28 cellular contexts compared by ENCODE assay signal in genomic region chr11:2477254-2477653, GRCh38. TPM values are rescaled to one million over a fixed set of nuclear protein-coding genes. Genes with fewer than 3 reads are reported as not detected.
"Had no signal": no experiment of that assay in that cellular context is flagged by ENCODE, and none has a peak within 500 bp of the region (broad histone marks: within the 10 kb centered on the region; RNA-seq: fewer than 3 reads in every experiment).

No MANE protein-coding gene starts in this region.

- ATAC-seq: activated CD8-positive, alpha-beta memory T cell treated with anti-CD3 and anti-CD28 coated beads, Interleukin-2, amount 10 ng/mL, durations not matched to agents 7 days and 5 days; activated naive CD8-positive, alpha-beta T cell treated with anti-CD3 and anti-CD28 coated beads, Interleukin-2, amount 50 U/mL, for 24 hours; body of pancreas; gastrocnemius medialis; stimulated activated memory B cell treated with anti-CD40 and anti-IgM and Interleukin-4, amounts not matched to agents 10 μg/mL and 1 μg/mL and 100 μg/mL, for 72 hours had no signal

- H3K36me3 ChIP-seq: esophagus squamous epithelium, gastrocnemius medialis, sigmoid colon, upper lobe of left lung had no signal

- H3K9me3 ChIP-seq: gastrocnemius medialis, sigmoid colon had no signal

- DNase-seq: activated CD4-positive, alpha-beta memory T cell treated with anti-CD3 and anti-CD28 coated beads, Interleukin-2, amount 10 ng/mL, durations not matched to agents 7 days and 5 days; activated CD4-positive, alpha-beta T cell treated with anti-CD3 and anti-CD28 coated beads, Interleukin-2, amount 10 ng/mL, durations not matched to agents 24 days and 14 days; activated CD8-positive, alpha-beta memory T cell treated with anti-CD3 and anti-CD28 coated beads, Interleukin-2, amount 10 ng/mL, durations not matched to agents 7 days and 5 days; activated effector memory CD4-positive, alpha-beta T cell treated with anti-CD3 and anti-CD28 coated beads, Interleukin-2, amount 50 U/mL, for 16 hours; activated naive CD4-positive, alpha-beta T cell treated with anti-CD3 and anti-CD28 coated beads, Interleukin-2, amount 50 U/mL, for 16 hours; activated naive CD8-positive, alpha-beta T cell treated with anti-CD3 and anti-CD28 coated beads, Interleukin-2, amount 50 U/mL, for 24 hours; activated T-cell treated with anti-CD3 and anti-CD28 coated beads for 4 hours; anterior cingulate cortex; central memory CD4-positive, alpha-beta T cell; dorsolateral prefrontal cortex; esophagus squamous epithelium; gastrocnemius medialis; head of caudate nucleus; mesenchymal stem cell; nucleus accumbens; sigmoid colon; stimulated activated CD4-positive, alpha-beta T cell treated with anti-CD3 and anti-CD28 coated beads, Interleukin-15, amount 100 ng/mL, for 24 hours; SW 1271; T-helper 2 cell; upper lobe of left lung had no signal

- H3K27me3 ChIP-seq: body of pancreas, upper lobe of left lung had no signal

- H3K27ac ChIP-seq: body of pancreas, dorsolateral prefrontal cortex, esophagus squamous epithelium, gastrocnemius medialis, sigmoid colon, upper lobe of left lung had no signal

- FAIRE-seq: colon, islet of Langerhans had no signal

- H3K4me3 ChIP-seq: body of pancreas, dorsolateral prefrontal cortex, esophagus squamous epithelium, gastrocnemius medialis, sigmoid colon, smooth muscle cell, upper lobe of left lung had no signal

- H3K4me1 ChIP-seq: gastrocnemius medialis, sigmoid colon had no signal

RNA-seq across cellular contexts. Expression of gene KCNQ1, which starts 32.4 kb away (rescaled TPM):
- polyA plus RNA-seq: neural cell had no signal

RNA-seq across cellular contexts. Expression of gene TRPM5, which starts 32.9 kb away (rescaled TPM):
- total RNA-seq: activated CD4-positive, alpha-beta memory T cell treated with anti-CD3 and anti-CD28 coated beads, Interleukin-2, amount 10 ng/mL, durations not matched to agents 7 days and 5 days; activated CD4-positive, alpha-beta T cell treated with anti-CD3 and anti-CD28 coated beads, Interleukin-2, amount 10 ng/mL, durations not matched to agents 24 days and 14 days; activated CD8-positive, alpha-beta memory T cell treated with anti-CD3 and anti-CD28 coated beads, Interleukin-2, amount 10 ng/mL, durations not matched to agents 7 days and 5 days; esophagus squamous epithelium; gastrocnemius medialis; lower leg skin; sigmoid colon; smooth muscle cell; temporal lobe; upper lobe of left lung had no signal
- polyA plus RNA-seq: neural cell, smooth muscle cell had no signal
